8 cellular contexts compared by ENCODE assay signal in genomic region chr1:212288614-212289013, GRCh38. TPM values are rescaled to one million over a fixed set of nuclear protein-coding genes. Genes with fewer than 3 reads are reported as not detected.
A peak's percentile ranks its signal among the peaks of the same experiment; 100 is the strongest.
DNase-seq lines count a peak whose midpoint lies in the region; ATAC-seq and TF ChIP-seq lines count a peak whose summit lies in the region.

No MANE protein-coding gene starts in this region.

- peak overlapping the region; percentile 20; the same call in 1 of the 2 replicates for H3K9ac ChIP-seq in DND-41 (ENCODE audit: low read depth, low read length)

- TF ChIP-seq POLR2A in GM18505 (IDR thresholded peaks at IDR 0.05; ENCODE audit: borderline replicate concordance, extremely low read depth, insufficient read depth, insufficient read length): no peak

- no peak overlapping the region for H2AFZ ChIP-seq in DND-41 (ENCODE audit: low read depth, low read length)

- H3K27ac Mint-ChIP-seq in neural crest cell (ENCODE audit: unreplicated experiment): no peak overlapping the region

- no peaks in the 10 kb centered on the region for H3K27me3 ChIP-seq in DND-41 (ENCODE audit: insufficient read depth, low read length, poor library complexity)

- ATAC-seq in DND-41 (ENCODE audit: insufficient read depth, low read depth) (no peak), HG02885 (IDR thresholded peaks at IDR 0.05; ENCODE audit: poor library complexity, unreplicated experiment) (no peak), GM18505 (IDR thresholded peaks at IDR 0.05; ENCODE audit: unreplicated experiment) (no peak)

- TF ChIP-seq CTCF in DND-41 (IDR thresholded peaks at IDR 0.05; ENCODE audit: borderline replicate concordance, extremely low read depth, low read length, poor library complexity, severe bottlenecking) (no peak), choroid plexus epithelial cell (conservative IDR thresholded peaks at IDR 0.05; ENCODE audit: low read depth, low read length) (no peak), neural crest cell (conservative IDR thresholded peaks at IDR 0.05) (no peak)

- H3K27me3 Mint-ChIP-seq in neural crest cell (ENCODE audit: low read depth): peaks cover 3% of the 10 kb centered on the region

- no peaks in the 10 kb centered on the region for H3K9me3 ChIP-seq in DND-41 (ENCODE audit: insufficient read depth, low read length, severe bottlenecking)

- no peak overlapping the region for H3K27ac ChIP-seq in DND-41 (ENCODE audit: low read length)

- H3K79me2 ChIP-seq in DND-41 (ENCODE audit: insufficient read depth, low read length): peaks cover 89% of the 10 kb centered on the region

- H4K20me1 ChIP-seq in DND-41 (ENCODE audit: insufficient read depth, low read length): peaks cover 31% of the 10 kb centered on the region

- H3K4me1 ChIP-seq in DND-41 (ENCODE audit: insufficient read depth, low read length): peaks cover 65% of the 10 kb centered on the region

- peaks cover 5% of the 10 kb centered on the region; the same call in 1 of the 2 replicates for H3K36me3 ChIP-seq in DND-41 (ENCODE audit: insufficient read depth, low read length)

- peaks cover 32% of the 10 kb centered on the region for H3K4me1 Mint-ChIP-seq in neural crest cell

- H3K36me3 Mint-ChIP-seq in neural crest cell (ENCODE audit: low read depth): no peaks in the 10 kb centered on the region

- DNase-seq in DND-41 (no peak), M059J (ENCODE audit: low read depth) (peak; percentile 47), choroid plexus epithelial cell (ENCODE audit: low read depth) (peak; percentile 54), neural crest cell (ENCODE audit: low read depth, low spot score) (no peak), NOMO-1 (lab: John Stamatoyannopoulos, UW; ENCODE audit: unreplicated experiment in 2 of 2) (no peak), MV-4-11 (lab: John Stamatoyannopoulos, UW) (no peak)

- peak overlapping the region; percentile 52 for H3K4me3 Mint-ChIP-seq in neural crest cell

- H3K4me3 ChIP-seq in DND-41 (ENCODE audit: low read depth in 1 of 2, low read length in 2 of 2) (peak overlapping the region in 1 of 2 experiments; percentile 98; a peak in 2 of 4 replicates), choroid plexus epithelial cell (ENCODE audit: low read depth, low read length) (no peak overlapping the region)

- peak overlapping the region; percentile 94 for H3K4me2 ChIP-seq in DND-41 (ENCODE audit: insufficient read depth, low read length)

- no peaks in the 10 kb centered on the region for H3K9me3 Mint-ChIP-seq in neural crest cell

RNA-seq across cellular contexts. Expression of gene PPP2R5A, which starts 3.4 kb away (rescaled TPM):
- total RNA-seq in M059J (2014; rRNA removed; shearing (Covaris generic)): 22.9 and 23.1 TPM in 2 replicates
- 11.9 and 13.0 TPM in 2 replicates for total RNA-seq in neural crest cell

Comparison
In these comparisons a context has a peak if more than half of its experiments do, and no peak if none do; other contexts are left out.
1. DNase-seq: peak in M059J (single experiment) and choroid plexus epithelial cell (single experiment); none in DND-41 (single experiment), neural crest cell (single experiment), NOMO-1 (0 of 2) and MV-4-11 (single experiment).